ENCODE assay signal across 12 cellular contexts in the genomic region with DNA sequence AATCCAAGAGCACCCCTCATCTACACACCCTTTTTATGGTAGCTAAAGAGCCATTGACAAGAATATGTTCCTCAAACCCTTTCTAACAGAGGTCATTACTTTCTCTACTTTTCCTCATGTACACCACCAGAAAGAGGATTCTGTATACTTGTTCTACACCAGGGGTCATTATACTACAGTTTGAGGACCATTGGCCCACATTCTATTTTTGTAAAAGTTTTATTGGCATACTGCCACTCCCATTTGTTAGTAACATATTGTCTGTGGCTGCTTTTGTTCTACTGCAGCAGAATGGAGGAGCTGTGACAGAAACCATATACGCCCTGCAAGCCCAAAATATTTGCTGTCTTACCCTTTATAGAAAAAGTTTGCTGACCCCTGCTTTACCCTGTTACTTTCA. TPM values are rescaled to one million over a fixed set of nuclear protein-coding genes. Genes with fewer than 3 reads are reported as not detected.
A peak's percentile ranks its signal among the peaks of the same experiment; 100 is the strongest.
DNase-seq lines count a peak whose midpoint lies in the region; ATAC-seq, FAIRE-seq and TF ChIP-seq lines count a peak whose summit lies in the region.
"Had no signal": no experiment of that assay in that cellular context is flagged by ENCODE, and none has a peak within 500 bp of the region (broad histone marks: within the 10 kb centered on the region; RNA-seq: fewer than 3 reads in every experiment).

No MANE protein-coding gene starts in this region.

- no peak for DNase-seq in Right ventricle myocardium inferior (ENCODE audit: missing footprints)
- no peak for DNase-seq in cardiac septum (ENCODE audit: low spot score)
- DNase-seq in cardiac fibroblast (ENCODE audit: low read depth in 2 of 2) = peak; percentile 76 to 85
- peak; percentile 32 for DNase-seq in left kidney (ENCODE audit: low read depth, low spot score)
- DNase-seq in activated CD4-positive, alpha-beta T cell treated with anti-CD3 and anti-CD28 coated beads, Interleukin-2, amount 50 U/mL, for 4 hours = no peak
- DNase-seq in frontal cortex (ENCODE audit: low spot score in 2 of 2) = no peak
- no peak for DNase-seq in stimulated activated CD4-positive, alpha-beta T cell treated with anti-CD3 and anti-CD28 coated beads, Interleukin-1b, Interleukin-23, amount 100 ng/mL, for 48 hours
- no peak for DNase-seq in T-helper 2 cell
- DNase-seq: activated CD4-positive, alpha-beta T cell treated with anti-CD3 and anti-CD28 coated beads, Interleukin-2, amount 10 ng/mL, durations not matched to agents 7 days and 5 days; glutamatergic neuron; stimulated activated CD4-positive, alpha-beta T cell treated with anti-CD3 and anti-CD28 coated beads, Interleukin-2, amount 100 ng/mL, for 48 hours had no signal

- intact Hi-C loops in Right ventricle myocardium inferior (cut with DNase I) (no loop called here), cardiac septum (cut with DNase I) (no loop called here)

- FAIRE-seq in frontal cortex (lab: Jason Lieb, UNC) = no peak

- H3K4me3 ChIP-seq in cardiac fibroblast (replicated peaks in 1 of 2; ENCODE audit: low read depth in 2 of 2, low read length in 2 of 2) = no peak overlapping the region
- H3K4me3 ChIP-seq: SK-N-MC had no signal

- peak; percentile 31 for ATAC-seq in Right ventricle myocardium inferior

- peak; percentile 35 for TF ChIP-seq CTCF in cardiac fibroblast (IDR thresholded peaks at IDR 0.05; ENCODE audit: low read depth, low read length)

RNA-seq across cellular contexts. Expression of gene HTR2B, which starts 14.3 kb away (rescaled TPM):
- total RNA-seq in Right ventricle myocardium inferior (not detected), cardiac septum (2.9 TPM), frontal cortex (0.41 TPM)

RNA-seq across cellular contexts. Expression of gene PSMD1, which starts 53.9 kb away (rescaled TPM):
- 86.3 TPM for total RNA-seq in Right ventricle myocardium inferior
- total RNA-seq in cardiac septum = 87.0 TPM
- total RNA-seq in frontal cortex = 116 TPM

Comparison
In these comparisons a context has a peak if more than half of its experiments do, and no peak if none do; other contexts are left out.
1. DNase-seq: peak in cardiac fibroblast (2 of 2) and left kidney (single experiment); none in Right ventricle myocardium inferior (single experiment), cardiac septum (single experiment), activated CD4-positive, alpha-beta T cell treated with anti-CD3 and anti-CD28 coated beads, Interleukin-2, amount 50 U/mL, for 4 hours (0 of 2), frontal cortex (0 of 2), stimulated activated CD4-positive, alpha-beta T cell treated with anti-CD3 and anti-CD28 coated beads, Interleukin-1b, Interleukin-23, amount 100 ng/mL, for 48 hours (single experiment) and T-helper 2 cell (0 of 5).